1 cellular context compared by ENCODE assay signal in the genomic region with DNA sequence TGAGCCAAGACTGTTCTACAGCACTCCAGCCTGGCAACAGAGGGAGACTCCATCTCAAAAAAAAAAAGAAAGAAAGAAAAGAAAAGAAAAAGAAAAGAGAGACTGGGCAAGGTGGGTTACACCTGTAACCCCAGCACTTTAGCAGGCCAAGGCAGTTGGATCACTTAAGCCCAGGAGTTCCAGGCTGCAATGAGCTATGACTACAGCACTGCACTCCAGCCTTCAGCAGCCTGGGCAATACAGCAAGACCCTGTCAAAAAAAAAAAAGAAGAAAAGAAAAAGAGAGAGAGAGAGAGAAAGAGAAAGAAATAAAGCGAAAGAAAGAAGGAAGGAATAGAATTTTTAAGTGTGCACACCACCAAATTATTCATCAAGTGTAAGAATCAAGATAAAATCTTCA.
TF ChIP-seq lines count a peak whose summit lies in the region.

No MANE protein-coding gene starts in this region.

TF ChIP-seq in A549, 52 proteins besides CTCF, POLR2A, EP300 and RAD21:
- TF ChIP-seq MAFK (IDR thresholded peaks at IDR 0.05; ENCODE audit: partially characterized antibody) (no peak), MYC (IDR thresholded peaks at IDR 0.05; ENCODE audit: borderline replicate concordance, low read length) (no peak), TFCP2L1 (CRISPR knock-in tag; IDR thresholded peaks at IDR 0.05) (no peak), BHLHE40 (IDR thresholded peaks at IDR 0.05; ENCODE audit: low read depth, low read length) (no peak), CBX8 (IDR thresholded peaks at IDR 0.05) (no peak), GATA3 (IDR thresholded peaks at IDR 0.05; ENCODE audit: borderline replicate concordance) (no peak), JUN (IDR thresholded peaks at IDR 0.05) (no peak), KDM1A (IDR thresholded peaks at IDR 0.05; ENCODE audit: low read depth) (no peak), EHMT2 (IDR thresholded peaks at IDR 0.05; ENCODE audit: low read depth) (no peak), FOSL2 (IDR thresholded peaks at IDR 0.05) (no peak), FOSL2 (CRISPR knock-in tag; IDR thresholded peaks at IDR 0.05) (no peak), PHF8 (IDR thresholded peaks at IDR 0.05; ENCODE audit: borderline replicate concordance, low read depth) (no peak)
- TF ChIP-seq, protein P1, sequence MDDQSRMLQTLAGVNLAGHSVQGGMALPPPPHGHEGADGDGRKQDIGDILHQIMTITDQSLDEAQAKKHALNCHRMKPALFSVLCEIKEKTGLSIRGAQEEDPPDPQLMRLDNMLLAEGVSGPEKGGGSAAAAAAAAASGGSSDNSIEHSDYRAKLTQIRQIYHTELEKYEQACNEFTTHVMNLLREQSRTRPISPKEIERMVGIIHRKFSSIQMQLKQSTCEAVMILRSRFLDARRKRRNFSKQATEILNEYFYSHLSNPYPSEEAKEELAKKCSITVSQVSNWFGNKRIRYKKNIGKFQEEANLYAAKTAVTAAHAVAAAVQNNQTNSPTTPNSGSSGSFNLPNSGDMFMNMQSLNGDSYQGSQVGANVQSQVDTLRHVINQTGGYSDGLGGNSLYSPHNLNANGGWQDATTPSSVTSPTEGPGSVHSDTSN (IDR thresholded peaks at IDR 0.05): no peak
- TF ChIP-seq, protein P2, sequence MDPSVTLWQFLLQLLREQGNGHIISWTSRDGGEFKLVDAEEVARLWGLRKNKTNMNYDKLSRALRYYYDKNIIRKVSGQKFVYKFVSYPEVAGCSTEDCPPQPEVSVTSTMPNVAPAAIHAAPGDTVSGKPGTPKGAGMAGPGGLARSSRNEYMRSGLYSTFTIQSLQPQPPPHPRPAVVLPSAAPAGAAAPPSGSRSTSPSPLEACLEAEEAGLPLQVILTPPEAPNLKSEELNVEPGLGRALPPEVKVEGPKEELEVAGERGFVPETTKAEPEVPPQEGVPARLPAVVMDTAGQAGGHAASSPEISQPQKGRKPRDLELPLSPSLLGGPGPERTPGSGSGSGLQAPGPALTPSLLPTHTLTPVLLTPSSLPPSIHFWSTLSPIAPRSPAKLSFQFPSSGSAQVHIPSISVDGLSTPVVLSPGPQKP (IDR thresholded peaks at IDR 0.05; ENCODE audit: low read depth, low read length): no peak
- TF ChIP-seq, protein P3, sequence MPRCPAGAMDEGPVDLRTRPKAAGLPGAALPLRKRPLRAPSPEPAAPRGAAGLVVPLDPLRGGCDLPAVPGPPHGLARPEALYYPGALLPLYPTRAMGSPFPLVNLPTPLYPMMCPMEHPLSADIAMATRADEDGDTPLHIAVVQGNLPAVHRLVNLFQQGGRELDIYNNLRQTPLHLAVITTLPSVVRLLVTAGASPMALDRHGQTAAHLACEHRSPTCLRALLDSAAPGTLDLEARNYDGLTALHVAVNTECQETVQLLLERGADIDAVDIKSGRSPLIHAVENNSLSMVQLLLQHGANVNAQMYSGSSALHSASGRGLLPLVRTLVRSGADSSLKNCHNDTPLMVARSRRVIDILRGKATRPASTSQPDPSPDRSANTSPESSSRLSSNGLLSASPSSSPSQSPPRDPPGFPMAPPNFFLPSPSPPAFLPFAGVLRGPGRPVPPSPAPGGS (IDR thresholded peaks at IDR 0.05): no peak
- TF ChIP-seq, protein P4, sequence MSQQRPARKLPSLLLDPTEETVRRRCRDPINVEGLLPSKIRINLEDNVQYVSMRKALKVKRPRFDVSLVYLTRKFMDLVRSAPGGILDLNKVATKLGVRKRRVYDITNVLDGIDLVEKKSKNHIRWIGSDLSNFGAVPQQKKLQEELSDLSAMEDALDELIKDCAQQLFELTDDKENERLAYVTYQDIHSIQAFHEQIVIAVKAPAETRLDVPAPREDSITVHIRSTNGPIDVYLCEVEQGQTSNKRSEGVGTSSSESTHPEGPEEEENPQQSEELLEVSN (IDR thresholded peaks at IDR 0.05; ENCODE audit: borderline replicate concordance, low read depth): no peak
